Comparison of ENCODE assay signal across 12 cellular contexts in genomic region chrX:8987672-8988250, GRCh38. TPM values are rescaled to one million over a fixed set of nuclear protein-coding genes. Genes with fewer than 3 reads are reported as not detected.
DNase-seq lines count a peak whose midpoint lies in the region; ATAC-seq lines count a peak whose summit lies in the region.
"Had no signal": no experiment of that assay in that cellular context is flagged by ENCODE, and none has a peak within 500 bp of the region (broad histone marks: within the 10 kb centered on the region; RNA-seq: fewer than 3 reads in every experiment).

No MANE protein-coding gene starts in this region.

- no peak for ATAC-seq in stimulated activated naive B cell treated with anti-CD40 and anti-IgM and Interleukin-4, amounts not matched to agents 10 μg/mL and 1 μg/mL and 100 μg/mL, for 72 hours (replicated peaks)
- ATAC-seq in GM21723 (IDR thresholded peaks at IDR 0.05; ENCODE audit: unreplicated experiment): no peak

- no peak overlapping the region for H3K4me3 Mint-ChIP-seq in activated T-helper 1 cell treated with anti-CD3 and anti-CD28 coated beads, Interleukin-12 subunit alpha, Interleukin-12 subunit beta, Interleukin-2, Interleukin-4 antibody, amounts not matched to agents 30 ng/mL and 10 ng/mL and 1 ng/mL, durations not matched to agents 14 hours and 24 hours and 36 hours
- H3K4me3 Mint-ChIP-seq in stimulated activated naive B cell treated with anti-CD40 and anti-IgM and Interleukin-4, amounts not matched to agents 10 μg/mL and 1 μg/mL and 100 μg/mL, for 72 hours: no peak overlapping the region

- no peaks in the 10 kb centered on the region for H3K27me3 Mint-ChIP-seq in activated T-helper 1 cell treated with anti-CD3 and anti-CD28 coated beads, Interleukin-12 subunit alpha, Interleukin-12 subunit beta, Interleukin-2, Interleukin-4 antibody, amounts not matched to agents 30 ng/mL and 10 ng/mL and 1 ng/mL, durations not matched to agents 14 hours and 24 hours and 36 hours (ENCODE audit: insufficient read depth)
- H3K27me3 Mint-ChIP-seq in stimulated activated naive B cell treated with anti-CD40 and anti-IgM and Interleukin-4, amounts not matched to agents 10 μg/mL and 1 μg/mL and 100 μg/mL, for 72 hours: peaks cover 0 to 9% of the 10 kb centered on the region in 2 donors

- intact Hi-C loops in activated T-helper 1 cell treated with anti-CD3 and anti-CD28 coated beads, Interleukin-12 subunit alpha, Interleukin-12 subunit beta, Interleukin-2, Interleukin-4 antibody, amounts not matched to agents 30 ng/mL and 10 ng/mL and 1 ng/mL, durations not matched to agents 14 hours and 24 hours and 36 hours (cut with micrococcal nuclease): no loop called here

- peaks cover 12% of the 10 kb centered on the region for H3K4me1 Mint-ChIP-seq in activated T-helper 1 cell treated with anti-CD3 and anti-CD28 coated beads, Interleukin-12 subunit alpha, Interleukin-12 subunit beta, Interleukin-2, Interleukin-4 antibody, amounts not matched to agents 30 ng/mL and 10 ng/mL and 1 ng/mL, durations not matched to agents 14 hours and 24 hours and 36 hours (ENCODE audit: low read depth)
- H3K4me1 Mint-ChIP-seq in stimulated activated naive B cell treated with anti-CD40 and anti-IgM and Interleukin-4, amounts not matched to agents 10 μg/mL and 1 μg/mL and 100 μg/mL, for 72 hours: no peaks in the 10 kb centered on the region

- H3K36me3 Mint-ChIP-seq in activated T-helper 1 cell treated with anti-CD3 and anti-CD28 coated beads, Interleukin-12 subunit alpha, Interleukin-12 subunit beta, Interleukin-2, Interleukin-4 antibody, amounts not matched to agents 30 ng/mL and 10 ng/mL and 1 ng/mL, durations not matched to agents 14 hours and 24 hours and 36 hours (ENCODE audit: low read depth): no peaks in the 10 kb centered on the region
- no peaks in the 10 kb centered on the region for H3K36me3 Mint-ChIP-seq in stimulated activated naive B cell treated with anti-CD40 and anti-IgM and Interleukin-4, amounts not matched to agents 10 μg/mL and 1 μg/mL and 100 μg/mL, for 72 hours

- no peaks in the 10 kb centered on the region for H3K9me3 Mint-ChIP-seq in activated T-helper 1 cell treated with anti-CD3 and anti-CD28 coated beads, Interleukin-12 subunit alpha, Interleukin-12 subunit beta, Interleukin-2, Interleukin-4 antibody, amounts not matched to agents 30 ng/mL and 10 ng/mL and 1 ng/mL, durations not matched to agents 14 hours and 24 hours and 36 hours
- H3K9me3 Mint-ChIP-seq in stimulated activated naive B cell treated with anti-CD40 and anti-IgM and Interleukin-4, amounts not matched to agents 10 μg/mL and 1 μg/mL and 100 μg/mL, for 72 hours: no peaks in the 10 kb centered on the region

- DNase-seq in activated T-helper 1 cell treated with Interleukin-2 at 50 U/mL for 16 hours (ENCODE audit: low read depth) (peak; percentile 16), SW480 (ENCODE audit: low spot score) (peak; percentile 87), GM19238 (ENCODE audit: insufficient read length, low spot score) (no peak), retina (no peak)
- DNase-seq in activated T-helper 1 cell treated with anti-CD3 and anti-CD28 coated beads, Interleukin-12 subunit alpha, Interleukin-12 subunit beta, Interleukin-2, Interleukin-4 antibody, amounts not matched to agents 30 ng/mL and 10 ng/mL and 1 ng/mL, durations not matched to agents 14 hours and 24 hours and 36 hours (ENCODE audit: low spot score): no peak
- DNase-seq in effector CD4-positive, alpha-beta T cell: peak; percentile 42
- DNase-seq in stimulated activated naive B cell treated with anti-CD40 and anti-IgM and Interleukin-4, amounts not matched to agents 10 μg/mL and 1 μg/mL and 100 μg/mL, for 72 hours: no peak
- DNase-seq: KG1, kidney glomerular epithelial cell, NCI-H187 had no signal

- H3K27ac Mint-ChIP-seq in activated T-helper 1 cell treated with anti-CD3 and anti-CD28 coated beads, Interleukin-12 subunit alpha, Interleukin-12 subunit beta, Interleukin-2, Interleukin-4 antibody, amounts not matched to agents 30 ng/mL and 10 ng/mL and 1 ng/mL, durations not matched to agents 14 hours and 24 hours and 36 hours: no peak overlapping the region
- peak overlapping the region; percentile 67 for H3K27ac Mint-ChIP-seq in stimulated activated naive B cell treated with anti-CD40 and anti-IgM and Interleukin-4, amounts not matched to agents 10 μg/mL and 1 μg/mL and 100 μg/mL, for 72 hours

RNA-seq across cellular contexts. Expression of gene FAM9B, which starts 46.2 kb away (rescaled TPM):
- not detected in 2 replicates for total RNA-seq in activated T-helper 1 cell treated with anti-CD3 and anti-CD28 coated beads, Interleukin-12 subunit alpha, Interleukin-12 subunit beta, Interleukin-2, Interleukin-4 antibody, amounts not matched to agents 30 ng/mL and 10 ng/mL and 1 ng/mL, durations not matched to agents 14 hours and 24 hours and 36 hours
- total RNA-seq: skeletal muscle tissue had no signal

Comparison
In these comparisons a context has a peak if more than half of its experiments do, and no peak if none do; other contexts are left out.
1. DNase-seq: peak in activated T-helper 1 cell treated with Interleukin-2 at 50 U/mL for 16 hours (single experiment), SW480 (single experiment) and effector CD4-positive, alpha-beta T cell (single experiment); none in activated T-helper 1 cell treated with anti-CD3 and anti-CD28 coated beads, Interleukin-12 subunit alpha, Interleukin-12 subunit beta, Interleukin-2, Interleukin-4 antibody, amounts not matched to agents 30 ng/mL and 10 ng/mL and 1 ng/mL, durations not matched to agents 14 hours and 24 hours and 36 hours (single experiment), stimulated activated naive B cell treated with anti-CD40 and anti-IgM and Interleukin-4, amounts not matched to agents 10 μg/mL and 1 μg/mL and 100 μg/mL, for 72 hours (single experiment), GM19238 (single experiment) and retina (single experiment).